19 cellular contexts compared by ENCODE assay signal in the genomic region with DNA sequence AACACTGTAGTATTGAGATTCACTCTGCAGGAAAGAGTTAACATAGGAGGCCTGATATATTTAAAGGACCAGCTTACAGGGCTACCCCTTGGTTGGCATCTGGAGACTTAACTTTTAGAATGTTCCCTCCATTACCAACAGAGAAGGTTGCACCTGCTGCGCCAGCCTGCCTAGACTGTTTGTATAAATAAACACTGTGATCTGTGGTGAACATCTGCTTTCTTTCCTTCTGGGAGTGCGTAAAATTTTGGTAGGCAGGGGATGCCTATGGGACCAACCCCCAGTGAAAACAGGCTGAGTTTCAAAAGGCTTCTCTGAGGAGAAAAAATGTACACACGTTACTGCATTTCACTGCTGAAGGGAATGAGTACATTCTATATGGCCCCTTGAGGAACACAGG. TPM values are rescaled to one million over a fixed set of nuclear protein-coding genes. Genes with fewer than 3 reads are reported as not detected.
"Had no signal": no experiment of that assay in that cellular context is flagged by ENCODE, and none has a peak within 500 bp of the region (broad histone marks: within the 10 kb centered on the region; RNA-seq: fewer than 3 reads in every experiment).

No MANE protein-coding gene starts in this region.

- H3K4me1 ChIP-seq: ascending aorta, breast epithelium, lower lobe of right lung, testis, upper lobe of left lung had no signal

- H3K27me3 Mint-ChIP-seq: stimulated activated naive CD8-positive, alpha-beta T cell treated with anti-CD3 and anti-CD28 coated beads, Interleukin-15, amount 100 ng/mL, for 72 hours had no signal

- H3K9me3 ChIP-seq: ascending aorta, breast epithelium, lower lobe of right lung, testis, upper lobe of left lung had no signal

- H3K4me3 Mint-ChIP-seq: activated naive CD4-positive, alpha-beta T cell treated with anti-CD3 and anti-CD28 coated beads for 36 hours; endodermal cell; stimulated activated naive CD8-positive, alpha-beta T cell treated with anti-CD3 and anti-CD28 coated beads, Interleukin-15, amount 100 ng/mL, for 72 hours had no signal

- ATAC-seq: left colon; lower lobe of right lung; sciatic nerve; stimulated activated naive CD8-positive, alpha-beta T cell treated with anti-CD3 and anti-CD28 coated beads, Interleukin-15, amount 100 ng/mL, for 72 hours had no signal

- DNase-seq: activated CD4-positive, alpha-beta T cell treated with anti-CD3 and anti-CD28 coated beads for 1 hour; activated CD4-positive, alpha-beta T cell treated with anti-CD3 and anti-CD28 coated beads, Interleukin-2, amount 50 U/mL, for 4 hours; activated naive CD4-positive, alpha-beta T cell treated with anti-CD3 and anti-CD28 coated beads for 36 hours; activated T-cell treated with anti-CD3 and anti-CD28 coated beads, Interleukin-2, amount 50 U/mL, for 1 hour; dorsolateral prefrontal cortex; endodermal cell; left colon; lower lobe of right lung; spleen; stimulated activated CD4-positive, alpha-beta T cell treated with anti-CD3 and anti-CD28 coated beads, Interleukin-1b, Interleukin-23, amount 100 ng/mL, for 48 hours; stimulated activated naive CD8-positive, alpha-beta T cell treated with anti-CD3 and anti-CD28 coated beads, Interleukin-15, amount 100 ng/mL, for 72 hours; testis; upper lobe of left lung had no signal

- H3K27ac ChIP-seq: ascending aorta, breast epithelium, dorsolateral prefrontal cortex, lower lobe of right lung, spleen, testis, upper lobe of left lung had no signal

- H3K27me3 ChIP-seq: ascending aorta, breast epithelium, dorsolateral prefrontal cortex, spleen, testis, upper lobe of left lung had no signal

- H3K27ac Mint-ChIP-seq: activated naive CD4-positive, alpha-beta T cell treated with anti-CD3 and anti-CD28 coated beads for 36 hours; stimulated activated naive CD8-positive, alpha-beta T cell treated with anti-CD3 and anti-CD28 coated beads, Interleukin-15, amount 100 ng/mL, for 72 hours had no signal

- H3K4me1 Mint-ChIP-seq: endodermal cell had no signal

- H3K4me3 ChIP-seq: ascending aorta, breast epithelium, dorsolateral prefrontal cortex, lower lobe of right lung, spleen, testis, upper lobe of left lung had no signal

RNA-seq across cellular contexts. Expression of a gene that starts 27.2 kb away (rescaled TPM):
- total RNA-seq: ascending aorta, cerebellum, dorsolateral prefrontal cortex, endodermal cell, epithelial cell of proximal tubule, osteoblast had no signal
